In genomic region chr11:111574373-111575230, GRCh38 we compare ENCODE assay signal across 1 cellular context.
TF ChIP-seq lines count a peak whose summit lies in the region.

No MANE protein-coding gene starts in this region.

TF ChIP-seq in H1, 55 proteins besides CTCF, POLR2A, EP300 and RAD21 (continued from another document):
- TF ChIP-seq SUZ12 (IDR thresholded peaks at IDR 0.05; ENCODE audit: low read length) (no peak), YY1 (IDR thresholded peaks at IDR 0.05; ENCODE audit: low read depth, low read length) (no peak), EZH2 (IDR thresholded peaks at IDR 0.05; ENCODE audit: low read depth, low read length, severe bottlenecking) (no peak), GTF2F1 (IDR thresholded peaks at IDR 0.05; ENCODE audit: borderline replicate concordance, low read depth, low read length) (no peak)
TF ChIP-seq in H1: peak in this region for 0.
